In genomic region chr6:106114492-106114891, GRCh38 we compare ENCODE assay signal across 9 cellular contexts. TPM values are rescaled to one million over a fixed set of nuclear protein-coding genes. Genes with fewer than 3 reads are reported as not detected.
DNase-seq lines count a peak whose midpoint lies in the region; ATAC-seq and TF ChIP-seq lines count a peak whose summit lies in the region.
"Had no signal": no experiment of that assay in that cellular context is flagged by ENCODE, and none has a peak within 500 bp of the region (broad histone marks: within the 10 kb centered on the region; RNA-seq: fewer than 3 reads in every experiment).

No MANE protein-coding gene starts in this region.

- H3K4me3 ChIP-seq in aorta (ENCODE audit: low read length in 2 of 2) (no peak overlapping the region), foreskin fibroblast (ENCODE audit: low read depth in 1 of 2, low read length in 2 of 2) (no peak overlapping the region)

- no peaks in the 10 kb centered on the region for H3K4me1 ChIP-seq in aorta (ENCODE audit: control insufficient read depth in 1 of 2, insufficient read depth in 2 of 2, low read length in 2 of 2)

- no peaks in the 10 kb centered on the region for H3K27me3 ChIP-seq in aorta (ENCODE audit: control insufficient read depth in 1 of 2, insufficient read depth in 2 of 2, low read length in 1 of 2)

- no peak for TF ChIP-seq CTCF in foreskin fibroblast (IDR thresholded peaks at IDR 0.05; ENCODE audit: low read depth, low read length)

- 84 to 89% methylated on average over 9 of the region's 9 CpGs for WGBS in aorta, 2 donors

- H3K9me3 ChIP-seq in aorta (ENCODE audit: control insufficient read depth, low read length) = no peaks in the 10 kb centered on the region

- ATAC-seq in HG02840 (IDR thresholded peaks at IDR 0.05; ENCODE audit: low FRiP score, unreplicated experiment) (peak; percentile 73), aorta (ENCODE audit: low FRiP score) (no peak)

- peak; percentile 30 for TF ChIP-seq POLR2A in GM18951 (IDR thresholded peaks at IDR 0.05; ENCODE audit: extremely low read depth, insufficient read depth, insufficient read length)

- in situ Hi-C loops in GM18951 (cut with MboI; ENCODE audit: low sequenced_read_pairs, unreplicated experiment) = no loop called here

- no peak overlapping the region for H3K27ac ChIP-seq in aorta (ENCODE audit: low read depth in 1 of 2, low read length in 2 of 2)

- intact Hi-C loops in aorta (cut with DNase I) = no loop called here

- DNase-seq in activated CD4-positive, CD25-positive, alpha-beta regulatory T cell treated with anti-CD3 and anti-CD28 coated beads, Interleukin-2, amount 50 U/mL, for 72 hours = peak; percentile 61
- peak; percentile 73 to 79 for DNase-seq in stimulated activated CD4-positive, alpha-beta T cell treated with anti-CD3 and anti-CD28 coated beads, Interleukin-15, amount 100 ng/mL, for 48 hours (ENCODE audit: low read depth in 2 of 2)
- DNase-seq in NCI-H1694 treated with DMSO at 0.1 percent for 48 hours (lab: John Stamatoyannopoulos, UW) = no peak
- no peak for DNase-seq in aorta
- no peak for DNase-seq in foreskin fibroblast
- DNase-seq in DMS153 (lab: John Stamatoyannopoulos, UW) = no peak
- DNase-seq: HFFc6 had no signal

- no peaks in the 10 kb centered on the region for H3K36me3 ChIP-seq in aorta (ENCODE audit: control insufficient read depth in 1 of 2, insufficient read depth in 2 of 2, low read length in 1 of 2)

RNA-seq across cellular contexts. Expression of gene PRDM1, which starts 28.4 kb away (rescaled TPM):
- total RNA-seq in aorta = 10 to 100 TPM in 1 of 2 donors, 1 to 10 TPM in 1; 6.0 to 10.5 TPM
- polyA plus RNA-seq in aorta = 1 to 10 TPM in 1 of 2 donors, under 1 TPM in 1; 0.23 to 1.0 TPM

Comparison
In these comparisons a context has a peak if more than half of its experiments do, and no peak if none do; other contexts are left out.
1. DNase-seq: peak in activated CD4-positive, CD25-positive, alpha-beta regulatory T cell treated with anti-CD3 and anti-CD28 coated beads, Interleukin-2, amount 50 U/mL, for 72 hours (single experiment) and stimulated activated CD4-positive, alpha-beta T cell treated with anti-CD3 and anti-CD28 coated beads, Interleukin-15, amount 100 ng/mL, for 48 hours (2 of 2); none in NCI-H1694 treated with DMSO at 0.1 percent for 48 hours (single experiment), aorta (0 of 2), foreskin fibroblast (0 of 2) and DMS153 (single experiment).